In genomic region chr6:101386982-101387381, GRCh38 we compare ENCODE assay signal across 20 cellular contexts. TPM values are rescaled to one million over a fixed set of nuclear protein-coding genes. Genes with fewer than 3 reads are reported as not detected.
DNase-seq lines count a peak whose midpoint lies in the region; ATAC-seq, FAIRE-seq and TF ChIP-seq lines count a peak whose summit lies in the region.
"Had no signal": no experiment of that assay in that cellular context is flagged by ENCODE, and none has a peak within 500 bp of the region (broad histone marks: within the 10 kb centered on the region; RNA-seq: fewer than 3 reads in every experiment).

No MANE protein-coding gene starts in this region.

- H3K4me3 ChIP-seq in A549: no peak overlapping the region
- H3K4me3 ChIP-seq: dorsolateral prefrontal cortex, Peyer's patch had no signal

- TF ChIP-seq CTCF in A549 (IDR thresholded peaks at IDR 0.05) (no peak), foreskin keratinocyte (conservative IDR thresholded peaks at IDR 0.05) (peak; percentile 50)

- H3K4me3 Mint-ChIP-seq in natural killer cell treated with Interleukin-12 subunit alpha and Interleukin-12 subunit beta and Interleukin-15 and Interleukin-18, amount 100 ng/mL, for 72 hours: no peak overlapping the region
- H3K4me3 Mint-ChIP-seq: activated CD4-positive, alpha-beta T cell treated with anti-CD3 and anti-CD28 coated beads, Interleukin-2, amount 10 ng/mL, durations not matched to agents 7 days and 5 days; stimulated activated naive B cell treated with anti-CD40 and anti-IgM and Interleukin-4, amounts not matched to agents 10 μg/mL and 1 μg/mL and 100 μg/mL, for 72 hours; T-helper 1 cell treated with Interleukin-12 subunit alpha and Interleukin-12 subunit beta and Interleukin-4 antibody, amounts not matched to agents 30 μg/mL and 1 μg/mL, for 36 hours had no signal

- ATAC-seq in A549 (peak; percentile 64 to 65; a peak in 3 of 6 replicates), SK-N-SH treated with all-trans-retinoic acid at 6 μM for 48 hours (peak; percentile 78), foreskin keratinocyte (peak; percentile 75)
- no peak for ATAC-seq in natural killer cell treated with Interleukin-12 subunit alpha and Interleukin-12 subunit beta and Interleukin-15 and Interleukin-18, amount 100 ng/mL, for 72 hours
- ATAC-seq: stimulated activated naive B cell treated with anti-CD40 and anti-IgM and Interleukin-4, amounts not matched to agents 10 μg/mL and 1 μg/mL and 100 μg/mL, for 72 hours had no signal

- no peaks in the 10 kb centered on the region for H3K9me3 ChIP-seq in A549
- H3K9me3 ChIP-seq: Peyer's patch had no signal

- FAIRE-seq in A549 (lab: Jason Lieb, UNC): no peak
- FAIRE-seq in GM19239 (lab: Jason Lieb, UNC): no peak
- FAIRE-seq: H54, urothelium cell line had no signal

- peaks cover 38% of the 10 kb centered on the region for H3K27me3 ChIP-seq in foreskin keratinocyte
- H3K27me3 ChIP-seq: Peyer's patch had no signal

- peaks cover 14% of the 10 kb centered on the region for H3K9me3 Mint-ChIP-seq in natural killer cell treated with Interleukin-12 subunit alpha and Interleukin-12 subunit beta and Interleukin-15 and Interleukin-18, amount 100 ng/mL, for 72 hours
- H3K9me3 Mint-ChIP-seq: activated CD4-positive, alpha-beta T cell treated with anti-CD3 and anti-CD28 coated beads, Interleukin-2, amount 10 ng/mL, durations not matched to agents 7 days and 5 days had no signal

- H3K27me3 Mint-ChIP-seq in natural killer cell treated with Interleukin-12 subunit alpha and Interleukin-12 subunit beta and Interleukin-15 and Interleukin-18, amount 100 ng/mL, for 72 hours: no peaks in the 10 kb centered on the region

- H3K4me2 ChIP-seq in A549: no peak overlapping the region

- CTCF ChIA-PET in A549 (lab: Yijun Ruan, JAX): no interaction called here

- POLR2A ChIA-PET in A549 (lab: Yijun Ruan, JAX): no interaction called here

- no peaks in the 10 kb centered on the region for H3K4me1 Mint-ChIP-seq in natural killer cell treated with Interleukin-12 subunit alpha and Interleukin-12 subunit beta and Interleukin-15 and Interleukin-18, amount 100 ng/mL, for 72 hours (ENCODE audit: low read depth in 2 of 2)
- H3K4me1 Mint-ChIP-seq: activated CD4-positive, alpha-beta T cell treated with anti-CD3 and anti-CD28 coated beads, Interleukin-2, amount 10 ng/mL, durations not matched to agents 7 days and 5 days; stimulated activated naive B cell treated with anti-CD40 and anti-IgM and Interleukin-4, amounts not matched to agents 10 μg/mL and 1 μg/mL and 100 μg/mL, for 72 hours had no signal

- DNase-seq in A549 (ENCODE audit: low read depth in 1 of 2, low spot score in 1 of 2) (no peak), EH (ENCODE audit: low read depth) (peak; percentile 45), foreskin keratinocyte (no peak), activated gamma-delta T cell treated with Interleukin-2 at 50 U/mL for 16 hours (no peak), GM19239 (ENCODE audit: insufficient read length, low spot score) (no peak)
- DNase-seq in natural killer cell treated with Interleukin-12 subunit alpha and Interleukin-12 subunit beta and Interleukin-15 and Interleukin-18, amount 100 ng/mL, for 72 hours (ENCODE audit: low spot score): no peak
- DNase-seq in activated CD4-positive, CD25-positive, alpha-beta regulatory T cell (lab: John Stamatoyannopoulos, UW): no peak
- DNase-seq: activated CD4-positive, alpha-beta T cell treated with anti-CD3 and anti-CD28 coated beads, Interleukin-2, amount 10 ng/mL, durations not matched to agents 7 days and 5 days; amygdala; C1 segment of cervical spinal cord; dorsolateral prefrontal cortex; foreskin melanocyte; NCI-H2107; Peyer's patch; retina; stimulated activated naive B cell treated with anti-CD40 and anti-IgM and Interleukin-4, amounts not matched to agents 10 μg/mL and 1 μg/mL and 100 μg/mL, for 72 hours had no signal

- no peak for TF ChIP-seq EP300 in A549 (IDR thresholded peaks at IDR 0.05)

- H3K36me3 Mint-ChIP-seq in natural killer cell treated with Interleukin-12 subunit alpha and Interleukin-12 subunit beta and Interleukin-15 and Interleukin-18, amount 100 ng/mL, for 72 hours: peaks cover 5% of the 10 kb centered on the region
- H3K36me3 Mint-ChIP-seq: stimulated activated naive B cell treated with anti-CD40 and anti-IgM and Interleukin-4, amounts not matched to agents 10 μg/mL and 1 μg/mL and 100 μg/mL, for 72 hours had no signal

- H3K27ac ChIP-seq in A549 (no peak overlapping the region), foreskin keratinocyte (no peak overlapping the region)
- H3K27ac ChIP-seq: dorsolateral prefrontal cortex, Peyer's patch had no signal

- H3K4me1 ChIP-seq in A549 (no peaks in the 10 kb centered on the region), foreskin keratinocyte (no peaks in the 10 kb centered on the region)
- H3K4me1 ChIP-seq: Peyer's patch had no signal

- TF ChIP-seq RAD21 in A549 (conservative IDR thresholded peaks at IDR 0.05 in 1 of 2, IDR thresholded peaks at IDR 0.05 in 1 of 2): no peak

- TF ChIP-seq POLR2A in A549 (IDR thresholded peaks at IDR 0.05; ENCODE audit: low read length): no peak

- WGBS in A549 (ENCODE audit: missing lambda C conversion rate): 14% methylated on average over 1 of the region's 1 CpG

- no peak overlapping the region for H3K27ac Mint-ChIP-seq in natural killer cell treated with Interleukin-12 subunit alpha and Interleukin-12 subunit beta and Interleukin-15 and Interleukin-18, amount 100 ng/mL, for 72 hours
- H3K27ac Mint-ChIP-seq: activated CD4-positive, alpha-beta T cell treated with anti-CD3 and anti-CD28 coated beads, Interleukin-2, amount 10 ng/mL, durations not matched to agents 7 days and 5 days; stimulated activated naive B cell treated with anti-CD40 and anti-IgM and Interleukin-4, amounts not matched to agents 10 μg/mL and 1 μg/mL and 100 μg/mL, for 72 hours; T-helper 1 cell treated with Interleukin-12 subunit alpha and Interleukin-12 subunit beta and Interleukin-4 antibody, amounts not matched to agents 30 μg/mL and 1 μg/mL, for 36 hours had no signal

TF ChIP-seq in A549, 52 proteins besides CTCF, POLR2A, EP300 and RAD21:
- no peak for TF ChIP-seq CHD4 (IDR thresholded peaks at IDR 0.05; ENCODE audit: borderline replicate concordance)
- TF ChIP-seq MYC (IDR thresholded peaks at IDR 0.05; ENCODE audit: borderline replicate concordance, low read length): no peak

TF ChIP-seq in SK-N-SH treated with all-trans-retinoic acid at 6 μM for 48 hours, 23 proteins besides CTCF, POLR2A, EP300 and RAD21:
- TF ChIP-seq SNAI2 (CRISPR knock-in tag; IDR thresholded peaks at IDR 0.05): no peak
- no peak for TF ChIP-seq ISL1 (CRISPR knock-in tag; IDR thresholded peaks at IDR 0.05)
- TF ChIP-seq BACH2 (CRISPR knock-in tag; IDR thresholded peaks at IDR 0.05; ENCODE audit: borderline replicate concordance): no peak
- TF ChIP-seq GLIS3 (CRISPR knock-in tag; IDR thresholded peaks at IDR 0.05): no peak
TF ChIP-seq in SK-N-SH treated with all-trans-retinoic acid at 6 μM for 48 hours: peak in this region for 0.

RNA-seq across cellular contexts. Expression of gene GRIK2, which starts 6.5 kb away (rescaled TPM):
- polyA plus RNA-seq in A549 (2011; rRNA removed) (0.56 and 0.63 TPM in 2 replicates), A549 (2017; fragmentation: RNase III; extraction: RNeasy Plus Mini Kit Qiagen cat#74134 plus additional on column Dnase treatment) (0.51 to 0.65 TPM (median 0.55 TPM) in 3 replicates), foreskin keratinocyte (not detected in 2 replicates)
- 0.07 and 0.08 TPM in 2 replicates for polyA plus RNA-seq in A549 (2012; cell fraction: cytosol; rRNA removed)
- 0.06 and 0.10 TPM in 2 replicates for polyA plus RNA-seq in A549 (2012; cell fraction: nucleus; rRNA removed)
- polyA minus RNA-seq in A549 (2011; rRNA and poly(A)+ RNA removed): 1.3 and 1.4 TPM in 2 replicates
- total RNA-seq in foreskin keratinocyte: not detected in 2 replicates
- total RNA-seq in natural killer cell treated with Interleukin-12 subunit alpha and Interleukin-12 subunit beta and Interleukin-15 and Interleukin-18, amount 100 ng/mL, for 72 hours: not detected
- total RNA-seq: activated CD4-positive, alpha-beta T cell treated with anti-CD3 and anti-CD28 coated beads, Interleukin-2, amount 10 ng/mL, durations not matched to agents 7 days and 5 days had no signal

Comparison
In these comparisons a context has a peak if more than half of its experiments do, and no peak if none do; other contexts are left out.
1. ATAC-seq: peak in A549 (2 of 2), SK-N-SH treated with all-trans-retinoic acid at 6 μM for 48 hours (single experiment) and foreskin keratinocyte (single experiment); none in natural killer cell treated with Interleukin-12 subunit alpha and Interleukin-12 subunit beta and Interleukin-15 and Interleukin-18, amount 100 ng/mL, for 72 hours (0 of 2).